ENCODE assay signal across 13 cellular contexts in the genomic region with DNA sequence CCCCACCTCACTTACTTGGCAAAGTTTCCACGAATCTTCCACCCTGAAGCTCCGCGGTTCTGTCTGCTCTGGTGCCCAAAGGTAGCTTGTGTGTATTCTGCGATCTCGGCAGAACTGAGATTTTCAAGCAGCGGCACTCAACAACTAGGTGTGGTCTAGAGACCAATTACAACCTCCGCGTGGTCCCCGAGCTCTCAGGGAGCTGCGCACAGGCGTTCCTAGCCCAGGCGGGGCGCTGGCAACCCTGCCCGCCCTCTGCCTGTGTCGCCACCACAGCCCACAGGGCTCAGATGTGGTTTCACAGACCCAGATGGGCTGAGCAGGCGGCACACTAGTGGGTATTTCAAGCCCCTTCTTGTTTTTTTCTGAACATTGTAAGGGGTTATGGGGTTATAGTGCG. TPM values are rescaled to one million over a fixed set of nuclear protein-coding genes. Genes with fewer than 3 reads are reported as not detected.
DNase-seq lines count a peak whose midpoint lies in the region; ATAC-seq and TF ChIP-seq lines count a peak whose summit lies in the region.
"Had no signal": no experiment of that assay in that cellular context is flagged by ENCODE, and none has a peak within 500 bp of the region (broad histone marks: within the 10 kb centered on the region; RNA-seq: fewer than 3 reads in every experiment).

No MANE protein-coding gene starts in this region.

- TF ChIP-seq CTCF in psoas muscle (IDR thresholded peaks at IDR 0.05), result no peak
- TF ChIP-seq CTCF in upper lobe of right lung (IDR thresholded peaks at IDR 0.05), result no peak

- no peaks in the 10 kb centered on the region for H3K27me3 ChIP-seq in psoas muscle (ENCODE audit: insufficient read depth in 3 of 3, low read length in 2 of 3)
- no peaks in the 10 kb centered on the region for H3K27me3 ChIP-seq in upper lobe of right lung
- H3K27me3 ChIP-seq: breast epithelium, foreskin keratinocyte had no signal

- peaks cover 38% of the 10 kb centered on the region for H3K36me3 Mint-ChIP-seq in activated T-helper 2 cell treated with anti-CD3 and anti-CD28 coated beads, Interferon-gamma antibody, Interleukin-2, Interleukin-4, amounts not matched to agents 10 μg/mL and 5 μg/mL and 100 μg/mL, durations not matched to agents 14 hours and 24 hours and 36 hours (ENCODE audit: low read depth)

- H3K4me3 ChIP-seq in psoas muscle (peak overlapping the region; percentile 96), upper lobe of right lung (no peak overlapping the region)

- peaks cover 19% of the 10 kb centered on the region for H3K4me1 ChIP-seq in psoas muscle
- peaks cover 15% of the 10 kb centered on the region for H3K4me1 ChIP-seq in upper lobe of right lung
- H3K4me1 ChIP-seq: foreskin keratinocyte had no signal

- intact Hi-C loops in activated T-helper 2 cell treated with anti-CD3 and anti-CD28 coated beads, Interferon-gamma antibody, Interleukin-2, Interleukin-4, amounts not matched to agents 10 μg/mL and 5 μg/mL and 100 μg/mL, durations not matched to agents 14 hours and 24 hours and 36 hours (cut with micrococcal nuclease), result loop anchor here (2.0 to 10.0 kb wide), 3 partner anchors 17 to 393 kb away; partner anchors contain the start of genes KNTC1 and RSRC2
- intact Hi-C loops in psoas muscle (cut with DNase I) (no loop called here), upper lobe of right lung (cut with DNase I) (no loop called here)

- in situ Hi-C loops in G401 (cut with HindIII; ENCODE audit: low sequenced_read_pairs), result no loop called here

- H3K4me3 Mint-ChIP-seq in activated T-helper 2 cell treated with anti-CD3 and anti-CD28 coated beads, Interferon-gamma antibody, Interleukin-2, Interleukin-4, amounts not matched to agents 10 μg/mL and 5 μg/mL and 100 μg/mL, durations not matched to agents 14 hours and 24 hours and 36 hours (ENCODE audit: low read depth), result peak overlapping the region; percentile 73

- 92 to 93% (median 93%) methylated on average over 17 of the region's 17 CpGs for WGBS in psoas muscle, 3 donors

- H3K9me3 Mint-ChIP-seq in activated T-helper 2 cell treated with anti-CD3 and anti-CD28 coated beads, Interferon-gamma antibody, Interleukin-2, Interleukin-4, amounts not matched to agents 10 μg/mL and 5 μg/mL and 100 μg/mL, durations not matched to agents 14 hours and 24 hours and 36 hours, result no peaks in the 10 kb centered on the region

- ATAC-seq in psoas muscle (no peak), upper lobe of right lung (no peak)
- ATAC-seq: foreskin keratinocyte had no signal

- DNase-seq in DMS 273 (lab: John Stamatoyannopoulos, UW; ENCODE audit: unreplicated experiment), result peak; percentile 47
- no peak for DNase-seq in DMS 273 treated with DMSO at 0.1 percent for 48 hours (lab: John Stamatoyannopoulos, UW)
- peak; percentile 64 for DNase-seq in NCI-H2227 treated with DMSO at 0.1 percent for 48 hours (lab: John Stamatoyannopoulos, UW)
- no peak for DNase-seq in activated T-helper 2 cell treated with anti-CD3 and anti-CD28 coated beads, Interferon-gamma antibody, Interleukin-2, Interleukin-4, amounts not matched to agents 10 μg/mL and 5 μg/mL and 100 μg/mL, durations not matched to agents 14 hours and 24 hours and 36 hours (ENCODE audit: low spot score)
- DNase-seq in psoas muscle, result peak in 1 of 2 donors; percentile 61
- no peak for DNase-seq in upper lobe of right lung
- DNase-seq in G401 (ENCODE audit: low spot score), result no peak
- DNase-seq in Ammon's horn (ENCODE audit: low spot score), result no peak
- DNase-seq: 8988T, foreskin keratinocyte, NCI-H1048, SW 1271 had no signal

- H3K36me3 ChIP-seq in psoas muscle (ENCODE audit: insufficient read depth in 1 of 2, low read depth in 1 of 2) (peaks cover 5 to 62% of the 10 kb centered on the region in 2 donors), upper lobe of right lung (peaks cover 37% of the 10 kb centered on the region)
- H3K36me3 ChIP-seq: breast epithelium had no signal

- peaks cover 22% of the 10 kb centered on the region for H3K4me1 Mint-ChIP-seq in activated T-helper 2 cell treated with anti-CD3 and anti-CD28 coated beads, Interferon-gamma antibody, Interleukin-2, Interleukin-4, amounts not matched to agents 10 μg/mL and 5 μg/mL and 100 μg/mL, durations not matched to agents 14 hours and 24 hours and 36 hours (ENCODE audit: low read depth)

- H3K27ac ChIP-seq in psoas muscle (no peak overlapping the region), upper lobe of right lung (no peak overlapping the region)
- H3K27ac ChIP-seq: foreskin keratinocyte had no signal

- no peaks in the 10 kb centered on the region for H3K27me3 Mint-ChIP-seq in activated T-helper 2 cell treated with anti-CD3 and anti-CD28 coated beads, Interferon-gamma antibody, Interleukin-2, Interleukin-4, amounts not matched to agents 10 μg/mL and 5 μg/mL and 100 μg/mL, durations not matched to agents 14 hours and 24 hours and 36 hours (ENCODE audit: low read depth)

- H3K9me3 ChIP-seq in psoas muscle (no peaks in the 10 kb centered on the region), upper lobe of right lung (no peaks in the 10 kb centered on the region)
- H3K9me3 ChIP-seq: breast epithelium had no signal

- H3K27ac Mint-ChIP-seq in activated T-helper 2 cell treated with anti-CD3 and anti-CD28 coated beads, Interferon-gamma antibody, Interleukin-2, Interleukin-4, amounts not matched to agents 10 μg/mL and 5 μg/mL and 100 μg/mL, durations not matched to agents 14 hours and 24 hours and 36 hours, result peak overlapping the region; percentile 12

RNA-seq across cellular contexts. Expression of gene DIABLO, which starts 1.5 kb away (rescaled TPM):
- total RNA-seq in activated T-helper 2 cell treated with anti-CD3 and anti-CD28 coated beads, Interferon-gamma antibody, Interleukin-2, Interleukin-4, amounts not matched to agents 10 μg/mL and 5 μg/mL and 100 μg/mL, durations not matched to agents 14 hours and 24 hours and 36 hours, result 54.7 and 56.5 TPM in 2 replicates
- total RNA-seq in psoas muscle (10 to 100 TPM; 24.4 to 35.3 (median 29.0) TPM), upper lobe of right lung (31.9 TPM)
- 100 to 1,000 TPM in 1 of 3 donors, 10 to 100 TPM in 2; 39.7 to 109 (median 53.7) TPM for polyA plus RNA-seq in psoas muscle
- 79.6 and 93.7 TPM in 2 replicates for total RNA-seq in G401 (2014; rRNA removed; shearing (Covaris generic))

RNA-seq across cellular contexts. Expression of gene B3GNT4, which starts 23.8 kb away (rescaled TPM):
- total RNA-seq in activated T-helper 2 cell treated with anti-CD3 and anti-CD28 coated beads, Interferon-gamma antibody, Interleukin-2, Interleukin-4, amounts not matched to agents 10 μg/mL and 5 μg/mL and 100 μg/mL, durations not matched to agents 14 hours and 24 hours and 36 hours, result 1.0 and 1.6 TPM in 2 replicates
- total RNA-seq in psoas muscle, result under 1 TPM in 1 of 4 donors, not detected in 3; 0.38 TPM
- 1 to 10 TPM in 1 of 3 donors, under 1 TPM in 2; 0.30 to 1.3 (median 0.48) TPM for polyA plus RNA-seq in psoas muscle
- 0.46 TPM for total RNA-seq in upper lobe of right lung
- 0.06 and 2.5 TPM in 2 replicates for total RNA-seq in G401 (2014; rRNA removed; shearing (Covaris generic))

RNA-seq across cellular contexts. Expression of gene VPS33A, which starts 39.0 kb away (rescaled TPM):
- total RNA-seq in activated T-helper 2 cell treated with anti-CD3 and anti-CD28 coated beads, Interferon-gamma antibody, Interleukin-2, Interleukin-4, amounts not matched to agents 10 μg/mL and 5 μg/mL and 100 μg/mL, durations not matched to agents 14 hours and 24 hours and 36 hours, result 25.3 and 26.8 TPM in 2 replicates
- total RNA-seq in psoas muscle (10 to 100 TPM; 17.1 to 20.0 (median 17.2) TPM), upper lobe of right lung (17.7 TPM)
- polyA plus RNA-seq in psoas muscle, result 10 to 100 TPM; 10.3 to 33.6 (median 15.1) TPM
- total RNA-seq in G401 (2014; rRNA removed; shearing (Covaris generic)), result 37.1 and 65.0 TPM in 2 replicates

RNA-seq across cellular contexts. Expression of gene LRRC43, which starts 44.4 kb away (rescaled TPM):
- total RNA-seq in activated T-helper 2 cell treated with anti-CD3 and anti-CD28 coated beads, Interferon-gamma antibody, Interleukin-2, Interleukin-4, amounts not matched to agents 10 μg/mL and 5 μg/mL and 100 μg/mL, durations not matched to agents 14 hours and 24 hours and 36 hours, result 1.0 and 1.6 TPM in 2 replicates
- total RNA-seq in psoas muscle (under 1 TPM in 3 of 4 donors, not detected in 1; 0.13 to 0.36 (median 0.32) TPM), upper lobe of right lung (not detected)
- polyA plus RNA-seq in psoas muscle, result under 1 TPM in 2 of 3 donors, not detected in 1; 0.05 to 0.06 TPM
- not detected in 2 replicates for total RNA-seq in G401 (2014; rRNA removed; shearing (Covaris generic))

RNA-seq across cellular contexts. Expression of gene IL31, which starts 53.3 kb away (rescaled TPM):
- total RNA-seq in activated T-helper 2 cell treated with anti-CD3 and anti-CD28 coated beads, Interferon-gamma antibody, Interleukin-2, Interleukin-4, amounts not matched to agents 10 μg/mL and 5 μg/mL and 100 μg/mL, durations not matched to agents 14 hours and 24 hours and 36 hours, result 54.3 and 55.9 TPM in 2 replicates
- total RNA-seq in psoas muscle, result not detected
- polyA plus RNA-seq in psoas muscle, result not detected
- not detected for total RNA-seq in upper lobe of right lung
- not detected in 2 replicates for total RNA-seq in G401 (2014; rRNA removed; shearing (Covaris generic))
- total RNA-seq: breast epithelium, foreskin keratinocyte had no signal
- polyA plus RNA-seq: foreskin keratinocyte had no signal

Comparison
In these comparisons a context has a peak if more than half of its experiments do, and no peak if none do; other contexts are left out.
1. DNase-seq: peak in DMS 273 (single experiment) and NCI-H2227 treated with DMSO at 0.1 percent for 48 hours (single experiment); none in DMS 273 treated with DMSO at 0.1 percent for 48 hours (single experiment), activated T-helper 2 cell treated with anti-CD3 and anti-CD28 coated beads, Interferon-gamma antibody, Interleukin-2, Interleukin-4, amounts not matched to agents 10 μg/mL and 5 μg/mL and 100 μg/mL, durations not matched to agents 14 hours and 24 hours and 36 hours (single experiment), upper lobe of right lung (single experiment), G401 (single experiment) and Ammon's horn (single experiment).